In the genomic region with DNA sequence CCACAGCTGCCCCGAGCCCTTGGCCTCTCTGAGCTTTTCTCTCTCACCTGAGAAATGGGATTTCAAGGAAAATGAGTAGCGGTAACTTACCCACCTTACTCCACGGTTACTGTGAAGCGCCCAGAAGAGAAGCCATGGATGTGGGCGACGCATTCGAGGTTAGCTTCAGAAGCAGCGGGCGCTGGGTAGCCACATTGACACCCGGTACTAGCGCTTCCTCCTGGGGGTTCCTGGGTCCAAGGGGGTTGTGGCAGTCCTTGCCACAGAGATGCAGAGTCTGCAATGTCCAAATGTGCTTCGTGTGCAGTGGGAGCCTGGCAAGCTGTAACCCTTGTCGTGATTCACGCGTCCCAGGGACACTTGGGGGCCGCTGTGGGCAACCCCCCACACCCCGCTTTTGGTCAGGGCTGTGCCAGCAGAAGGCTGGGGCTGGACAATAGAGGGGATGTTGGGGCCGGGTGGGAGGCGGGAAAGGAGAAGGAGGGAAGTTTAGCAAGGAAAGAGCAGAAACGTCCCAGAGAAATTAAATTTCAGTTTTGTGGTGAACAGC, we compare ENCODE assay signal across 18 cellular contexts. TPM values are rescaled to one million over a fixed set of nuclear protein-coding genes. Genes with fewer than 3 reads are reported as not detected.
DNase-seq lines count a peak whose midpoint lies in the region; ATAC-seq and TF ChIP-seq lines count a peak whose summit lies in the region.
"Had no signal": no experiment of that assay in that cellular context is flagged by ENCODE, and none has a peak within 500 bp of the region (broad histone marks: within the 10 kb centered on the region; RNA-seq: fewer than 3 reads in every experiment).

No MANE protein-coding gene starts in this region.

- peaks cover 18% of the 10 kb centered on the region for H3K4me1 ChIP-seq in Caco-2

- no peaks in the 10 kb centered on the region for H3K27me3 ChIP-seq in Caco-2 (replicated peaks; ENCODE audit: control insufficient read depth, insufficient read depth, low read length)
- H3K27me3 ChIP-seq in MG63, result no peaks in the 10 kb centered on the region
- H3K27me3 ChIP-seq: Peyer's patch had no signal

- POLR2A ChIA-PET in Caco-2 (lab: Charles Lee), result interaction anchor here (1.5 kb wide), 1 partner anchor 110 kb away, joined by 4 read pairs; a partner anchor contains a TSS

- ATAC-seq in activated T-helper 17 cell treated with anti-CD3 and anti-CD28 coated beads, Interleukin-2, amount 50 U/mL, for 72 hours (replicated peaks), result no peak

- intact Hi-C loops in activated CD4-positive, alpha-beta T cell treated with anti-CD3 and anti-CD28 coated beads, Interleukin-2, amount 10 ng/mL, durations not matched to agents 24 days and 14 days (cut with micrococcal nuclease), result no loop called here
- intact Hi-C loops in Caco-2 (cut with micrococcal nuclease; ENCODE audit: unreplicated experiment) (no loop called here), posterior vena cava (cut with DNase I) (no loop called here)

- H3K9me3 ChIP-seq in Caco-2 (no peaks in the 10 kb centered on the region), MG63 (no peaks in the 10 kb centered on the region)
- H3K9me3 ChIP-seq: Peyer's patch had no signal

- no peak for DNase-seq in activated CD4-positive, alpha-beta T cell treated with anti-CD3 and anti-CD28 coated beads, Interleukin-2, amount 10 ng/mL, durations not matched to agents 24 days and 14 days
- DNase-seq in activated CD4-positive, alpha-beta T cell treated with anti-CD3 and anti-CD28 coated beads for 48 hours, result no peak
- no peak for DNase-seq in Caco-2
- DNase-seq in posterior vena cava (ENCODE audit: low spot score), result peak; percentile 68
- DNase-seq in MG63, result no peak
- no peak for DNase-seq in MV-4-11 (lab: John Stamatoyannopoulos, UW)
- DNase-seq in HuH-7.5 (ENCODE audit: low spot score), result no peak
- DNase-seq: AML-193, EL, GF-D8, Karpas-422, NCI-H1048, NCI-H1417 treated with DMSO at 0.1 percent for 48 hours, NCI-H187, NCI-H446, NCI-H526, Peyer's patch had no signal

- no peak for TF ChIP-seq CTCF in Caco-2 (IDR thresholded peaks at IDR 0.05; ENCODE audit: insufficient read depth in 1 of 2, low read depth in 1 of 2, low read length in 1 of 2, severe bottlenecking in 1 of 2, unreplicated experiment in 1 of 2)

- H3K36me3 Mint-ChIP-seq in activated CD4-positive, alpha-beta T cell treated with anti-CD3 and anti-CD28 coated beads, Interleukin-2, amount 10 ng/mL, durations not matched to agents 24 days and 14 days (ENCODE audit: low read depth), result peaks cover 25% of the 10 kb centered on the region
- no peaks in the 10 kb centered on the region for H3K36me3 Mint-ChIP-seq in Caco-2 (ENCODE audit: insufficient read depth, unreplicated experiment)
- H3K36me3 Mint-ChIP-seq in activated T-helper 17 cell treated with anti-CD3 and anti-CD28 coated beads, Interleukin-2, amount 50 U/mL, for 72 hours (ENCODE audit: low read depth), result peaks cover 15% of the 10 kb centered on the region

- peak overlapping the region; percentile 29 for H3K27ac Mint-ChIP-seq in activated CD4-positive, alpha-beta T cell treated with anti-CD3 and anti-CD28 coated beads, Interleukin-2, amount 10 ng/mL, durations not matched to agents 24 days and 14 days
- H3K27ac Mint-ChIP-seq in Caco-2 (ENCODE audit: unreplicated experiment), result peak overlapping the region; percentile 13
- H3K27ac Mint-ChIP-seq in activated T-helper 17 cell treated with anti-CD3 and anti-CD28 coated beads, Interleukin-2, amount 50 U/mL, for 72 hours, result no peak overlapping the region

- peaks cover 49% of the 10 kb centered on the region for H3K4me1 Mint-ChIP-seq in activated CD4-positive, alpha-beta T cell treated with anti-CD3 and anti-CD28 coated beads, Interleukin-2, amount 10 ng/mL, durations not matched to agents 24 days and 14 days
- peaks cover 7% of the 10 kb centered on the region for H3K4me1 Mint-ChIP-seq in Caco-2 (ENCODE audit: low read depth, unreplicated experiment)
- peaks cover 28% of the 10 kb centered on the region for H3K4me1 Mint-ChIP-seq in activated T-helper 17 cell treated with anti-CD3 and anti-CD28 coated beads, Interleukin-2, amount 50 U/mL, for 72 hours

- H3K9me3 Mint-ChIP-seq in activated CD4-positive, alpha-beta T cell treated with anti-CD3 and anti-CD28 coated beads, Interleukin-2, amount 10 ng/mL, durations not matched to agents 24 days and 14 days, result no peaks in the 10 kb centered on the region
- no peaks in the 10 kb centered on the region for H3K9me3 Mint-ChIP-seq in Caco-2 (ENCODE audit: unreplicated experiment)
- H3K9me3 Mint-ChIP-seq in activated T-helper 17 cell treated with anti-CD3 and anti-CD28 coated beads, Interleukin-2, amount 50 U/mL, for 72 hours, result no peaks in the 10 kb centered on the region

- H3K36me3 ChIP-seq in Caco-2 (ENCODE audit: control insufficient read depth, insufficient read depth, low read length), result no peaks in the 10 kb centered on the region
- no peaks in the 10 kb centered on the region for H3K36me3 ChIP-seq in MG63
- H3K36me3 ChIP-seq: Peyer's patch had no signal

- no peaks in the 10 kb centered on the region for H3K27me3 Mint-ChIP-seq in activated CD4-positive, alpha-beta T cell treated with anti-CD3 and anti-CD28 coated beads, Interleukin-2, amount 10 ng/mL, durations not matched to agents 24 days and 14 days
- H3K27me3 Mint-ChIP-seq in Caco-2 (ENCODE audit: insufficient read depth, unreplicated experiment), result no peaks in the 10 kb centered on the region
- no peaks in the 10 kb centered on the region for H3K27me3 Mint-ChIP-seq in activated T-helper 17 cell treated with anti-CD3 and anti-CD28 coated beads, Interleukin-2, amount 50 U/mL, for 72 hours

- CTCF ChIA-PET in Caco-2 (lab: Charles Lee), result interaction anchor here (1.2 kb wide), 1 partner anchor 10 kb away, joined by 3 read pairs; no protein-coding TSS in a partner anchor

- H3K4me3 ChIP-seq in Caco-2 (ENCODE audit: low read depth, low read length) (no peak overlapping the region), MG63 (no peak overlapping the region)
- H3K4me3 ChIP-seq: Peyer's patch had no signal

- BruUV-seq in Caco-2 (replicated peaks; lab: Mats Ljungman, UMichigan), result no TSS peak

- peak overlapping the region; percentile 28 for H3K4me3 Mint-ChIP-seq in activated CD4-positive, alpha-beta T cell treated with anti-CD3 and anti-CD28 coated beads, Interleukin-2, amount 10 ng/mL, durations not matched to agents 24 days and 14 days
- no peak overlapping the region for H3K4me3 Mint-ChIP-seq in Caco-2 (ENCODE audit: unreplicated experiment)
- H3K4me3 Mint-ChIP-seq in activated T-helper 17 cell treated with anti-CD3 and anti-CD28 coated beads, Interleukin-2, amount 50 U/mL, for 72 hours, result peak overlapping the region; percentile 48

RNA-seq across cellular contexts. Expression of a gene that starts 41.4 kb away (rescaled TPM):
- total RNA-seq in activated CD4-positive, alpha-beta T cell treated with anti-CD3 and anti-CD28 coated beads, Interleukin-2, amount 10 ng/mL, durations not matched to agents 24 days and 14 days, result 432 TPM in 2 replicates
- total RNA-seq in Caco-2 (2022) (41.5 and 43.0 TPM in 2 replicates), posterior vena cava (10 to 100 TPM; 38.0 to 52.0 TPM)
- 100 to 1,000 TPM; 605 to 771 TPM for total RNA-seq in activated T-helper 17 cell treated with anti-CD3 and anti-CD28 coated beads, Interleukin-2, amount 50 U/mL, for 72 hours
- 14.7 and 19.3 TPM in 2 replicates for total RNA-seq in MG63 (2014; rRNA removed; shearing (Covaris generic); ENCODE audit: low replicate concordance)

RNA-seq across cellular contexts. Expression of a gene that starts 57.3 kb away (rescaled TPM):
- total RNA-seq in activated CD4-positive, alpha-beta T cell treated with anti-CD3 and anti-CD28 coated beads, Interleukin-2, amount 10 ng/mL, durations not matched to agents 24 days and 14 days, result 32.5 and 33.7 TPM in 2 replicates
- total RNA-seq in Caco-2 (2022) (1.7 and 1.8 TPM in 2 replicates), posterior vena cava (10 to 100 TPM; 31.7 to 41.8 TPM)
- 100 to 1,000 TPM in 1 of 2 donors, 10 to 100 TPM in 1; 98.5 to 122 TPM for total RNA-seq in activated T-helper 17 cell treated with anti-CD3 and anti-CD28 coated beads, Interleukin-2, amount 50 U/mL, for 72 hours
- total RNA-seq in MG63 (2014; rRNA removed; shearing (Covaris generic); ENCODE audit: low replicate concordance), result 10.5 and 13.7 TPM in 2 replicates
